In the genomic region with DNA sequence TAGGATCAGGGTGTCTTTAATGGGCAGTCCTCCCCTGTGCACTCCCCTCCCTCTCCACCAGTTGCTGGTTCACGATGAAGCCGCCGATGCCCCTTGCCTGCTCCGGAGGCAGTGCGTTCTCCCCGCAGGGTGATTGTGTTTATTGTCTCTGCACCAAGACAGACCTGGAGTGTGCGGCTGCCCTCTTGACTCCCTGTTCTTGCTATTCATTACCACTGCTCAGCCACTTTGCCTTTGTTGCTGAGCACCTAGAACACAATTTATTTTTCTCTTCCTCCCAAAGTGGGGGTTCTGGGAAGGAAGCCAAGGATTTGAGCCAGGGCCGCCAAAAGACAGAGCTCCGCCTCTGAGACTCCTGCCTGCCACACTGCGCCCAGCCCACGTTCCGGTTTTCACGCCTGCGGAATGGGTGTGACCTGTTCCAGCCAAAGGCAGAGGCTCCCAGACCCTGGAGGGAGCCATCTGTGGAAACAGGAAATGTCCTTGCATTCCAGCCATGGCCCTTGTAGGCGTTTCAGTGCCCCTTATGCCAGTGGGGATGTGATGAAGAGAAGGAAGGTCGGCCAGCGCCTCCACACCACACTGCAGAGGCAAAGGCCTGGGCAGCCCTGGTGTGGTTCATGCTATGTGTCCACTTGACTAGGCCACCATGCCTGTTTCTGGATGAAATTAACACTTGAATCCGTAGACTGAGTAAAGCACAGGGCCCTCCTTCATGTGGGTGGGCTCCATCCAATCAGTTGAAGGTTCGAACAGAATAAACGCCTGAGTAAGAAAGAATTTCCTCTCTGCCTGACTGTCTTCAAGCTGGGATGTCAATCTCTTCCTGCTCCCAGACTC, we compare ENCODE assay signal across 10 cellular contexts.
DNase-seq lines count a peak whose midpoint lies in the region; ATAC-seq, FAIRE-seq and TF ChIP-seq lines count a peak whose summit lies in the region.
"Had no signal": no experiment of that assay in that cellular context is flagged by ENCODE, and none has a peak within 500 bp of the region (broad histone marks: within the 10 kb centered on the region; RNA-seq: fewer than 3 reads in every experiment).

No MANE protein-coding gene starts in this region.

- H3K4me3 Mint-ChIP-seq in MCF 10A (ENCODE audit: unreplicated experiment) (peak overlapping the region; percentile 24), endothelial cell (ENCODE audit: unreplicated experiment) (no peak overlapping the region)
- H3K4me3 Mint-ChIP-seq in activated naive CD8-positive, alpha-beta T cell treated with anti-CD3 and anti-CD28 coated beads for 36 hours, result no peak overlapping the region

- H3K27ac ChIP-seq in kidney (ENCODE audit: low read depth in 2 of 2, low read length in 2 of 2), result peak overlapping the region; percentile 20 to 39
- H3K27ac ChIP-seq in stomach, result peak overlapping the region; percentile 75 to 90 (median 85)

- no peaks in the 10 kb centered on the region for H3K27me3 ChIP-seq in stomach

- peaks cover 0 to 2% of the 10 kb centered on the region in 2 donors for H3K36me3 ChIP-seq in kidney (ENCODE audit: control insufficient read depth in 1 of 2, insufficient read depth in 2 of 2, low read length in 2 of 2)
- no peaks in the 10 kb centered on the region for H3K36me3 ChIP-seq in stomach
- H3K36me3 ChIP-seq: HAP-1 had no signal

- intact Hi-C loops in MCF 10A (cut with micrococcal nuclease) (no loop called here), kidney (cut with DNase I) (no loop called here), stomach (cut with DNase I; ENCODE audit: low total_unique reads) (no loop called here)

- TF ChIP-seq EP300 in stomach (IDR thresholded peaks at IDR 0.05), result no peak

- TF ChIP-seq POLR2A in stomach (IDR thresholded peaks at IDR 0.05), result no peak
- TF ChIP-seq POLR2A in GM18505 (IDR thresholded peaks at IDR 0.05; ENCODE audit: borderline replicate concordance, extremely low read depth, insufficient read depth, insufficient read length), result no peak

- CTCF ChIA-PET in MCF 10A (lab: Yijun Ruan, JAX), result interaction anchor here (0.6 to 4.4 kb wide), 9 partner anchors 9 to 389 kb away, joined by 3 to 33 read pairs (median 4); no protein-coding TSS in a partner anchor

- no peaks in the 10 kb centered on the region for H3K9me3 Mint-ChIP-seq in MCF 10A (ENCODE audit: unreplicated experiment)
- no peaks in the 10 kb centered on the region for H3K9me3 Mint-ChIP-seq in activated naive CD8-positive, alpha-beta T cell treated with anti-CD3 and anti-CD28 coated beads for 36 hours
- no peaks in the 10 kb centered on the region for H3K9me3 Mint-ChIP-seq in endothelial cell (ENCODE audit: unreplicated experiment)

- H3K9me3 ChIP-seq in kidney (ENCODE audit: control insufficient read depth in 1 of 2, low read length in 2 of 2) (no peaks in the 10 kb centered on the region), stomach (no peaks in the 10 kb centered on the region)
- H3K9me3 ChIP-seq: HAP-1 had no signal

- H3K36me3 Mint-ChIP-seq in MCF 10A (ENCODE audit: insufficient read depth, unreplicated experiment) (no peaks in the 10 kb centered on the region), endothelial cell (ENCODE audit: low read depth, unreplicated experiment) (peaks cover 12% of the 10 kb centered on the region)
- H3K36me3 Mint-ChIP-seq in activated naive CD8-positive, alpha-beta T cell treated with anti-CD3 and anti-CD28 coated beads for 36 hours, result peaks cover 2% of the 10 kb centered on the region

- H3K4me3 ChIP-seq in kidney (ENCODE audit: low read length in 2 of 2) (no peak overlapping the region), stomach (peak overlapping the region in 1 of 4 donors; percentile 6)
- H3K4me3 ChIP-seq: HAP-1 had no signal

- no peak for FAIRE-seq in kidney (lab: Jason Lieb, UNC)

- H3K9ac ChIP-seq in kidney (ENCODE audit: low read length in 2 of 2), result no peak overlapping the region

- no TSS peak for BruUV-seq in MCF 10A (replicated peaks; lab: Mats Ljungman, UMichigan)

- ATAC-seq in GM18505 (IDR thresholded peaks at IDR 0.05; ENCODE audit: unreplicated experiment) (no peak), GM21717 (IDR thresholded peaks at IDR 0.05; ENCODE audit: unreplicated experiment) (no peak)

- WGBS in stomach, 5 donors, result 38 to 45% (median 42%) methylated on average over 20 of the region's 20 CpGs

- H3K27me3 Mint-ChIP-seq in MCF 10A (ENCODE audit: insufficient read depth, unreplicated experiment) (no peaks in the 10 kb centered on the region), endothelial cell (ENCODE audit: unreplicated experiment) (peaks cover 9% of the 10 kb centered on the region)
- no peaks in the 10 kb centered on the region for H3K27me3 Mint-ChIP-seq in activated naive CD8-positive, alpha-beta T cell treated with anti-CD3 and anti-CD28 coated beads for 36 hours

- H3K27ac Mint-ChIP-seq in MCF 10A (ENCODE audit: low read depth, unreplicated experiment) (peak overlapping the region; percentile 88), endothelial cell (ENCODE audit: unreplicated experiment) (no peak overlapping the region)
- H3K27ac Mint-ChIP-seq in activated naive CD8-positive, alpha-beta T cell treated with anti-CD3 and anti-CD28 coated beads for 36 hours, result no peak overlapping the region

- peaks cover 62% of the 10 kb centered on the region for H3K4me1 Mint-ChIP-seq in MCF 10A (ENCODE audit: insufficient read depth, unreplicated experiment)
- peaks cover 13% of the 10 kb centered on the region for H3K4me1 Mint-ChIP-seq in activated naive CD8-positive, alpha-beta T cell treated with anti-CD3 and anti-CD28 coated beads for 36 hours
- peaks cover 51% of the 10 kb centered on the region for H3K4me1 Mint-ChIP-seq in endothelial cell (ENCODE audit: unreplicated experiment)

- POLR2A ChIA-PET in MCF 10A (lab: Yijun Ruan, JAX), result interaction anchor here (0.7 to 4.6 kb wide), 4 partner anchors 9 to 85 kb away, joined by 3 to 18 read pairs (median 4); no protein-coding TSS in a partner anchor

- peaks cover 0 to 25% of the 10 kb centered on the region in 2 donors for H3K4me1 ChIP-seq in kidney (ENCODE audit: control insufficient read depth in 1 of 2, insufficient read depth in 1 of 2, low read depth in 1 of 2, low read length in 2 of 2)
- H3K4me1 ChIP-seq in stomach, result peaks cover 29 to 41% (median 38%) of the 10 kb centered on the region in 4 donors

- no peak for TF ChIP-seq CTCF in MCF 10A (IDR thresholded peaks at IDR 0.05; ENCODE audit: unreplicated experiment)
- TF ChIP-seq CTCF in kidney (IDR thresholded peaks at IDR 0.05; ENCODE audit: borderline replicate concordance, extremely low read depth, insufficient read depth), result no peak
- TF ChIP-seq CTCF in stomach (IDR thresholded peaks at IDR 0.05), result no peak
- TF ChIP-seq CTCF in endothelial cell (IDR thresholded peaks at IDR 0.05; ENCODE audit: unreplicated experiment), result no peak

- DNase-seq in NCI-H1436 treated with DMSO at 0.1 percent for 48 hours (lab: John Stamatoyannopoulos, UW) (peak; percentile 66), MCF 10A (ENCODE audit: unreplicated experiment) (peak; percentile 83), kidney (peak; percentile 90), stomach (peak; percentile 61), endothelial cell (ENCODE audit: low spot score) (no peak)
- DNase-seq in activated naive CD8-positive, alpha-beta T cell treated with anti-CD3 and anti-CD28 coated beads for 36 hours, result no peak
- DNase-seq: Karpas-422 had no signal

Comparison
In these comparisons a context has a peak if more than half of its experiments do, and no peak if none do; other contexts are left out.
1. DNase-seq: peak in NCI-H1436 treated with DMSO at 0.1 percent for 48 hours (single experiment), MCF 10A (single experiment), kidney (single experiment) and stomach (single experiment); none in activated naive CD8-positive, alpha-beta T cell treated with anti-CD3 and anti-CD28 coated beads for 36 hours (single experiment) and endothelial cell (single experiment).